31 cellular contexts compared by ENCODE assay signal in the genomic region with DNA sequence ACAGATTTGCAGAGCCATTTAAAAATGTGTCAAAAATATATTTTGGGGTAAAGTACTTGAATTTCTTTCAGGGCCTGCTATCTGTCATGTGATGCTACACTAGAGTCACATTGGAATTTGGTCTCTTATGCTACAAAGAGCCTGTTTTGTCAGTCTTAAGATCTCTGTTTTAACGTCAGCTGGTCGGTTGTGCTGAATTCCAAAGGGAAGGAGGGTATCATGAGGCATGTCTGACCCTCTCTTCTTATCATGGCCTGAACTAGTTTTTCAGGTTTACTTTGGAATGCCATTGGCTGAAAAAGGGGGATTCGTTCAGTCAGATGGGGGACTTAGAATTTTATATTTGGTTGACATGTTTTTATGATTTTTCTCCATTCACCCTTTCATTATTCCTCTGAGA.
"Had no signal": no experiment of that assay in that cellular context is flagged by ENCODE, and none has a peak within 500 bp of the region (broad histone marks: within the 10 kb centered on the region; RNA-seq: fewer than 3 reads in every experiment).

No MANE protein-coding gene starts in this region.

- DNase-seq: activated B cell treated with CpG ODN at 0.5 μM for 24 hours; activated CD4-positive, alpha-beta memory T cell treated with anti-CD3 and anti-CD28 coated beads for 36 hours; activated CD4-positive, alpha-beta T cell treated with anti-CD3 and anti-CD28 coated beads for 36 hours; activated CD4-positive, alpha-beta T cell treated with anti-CD3 and anti-CD28 coated beads, Interleukin-2, amount 10 ng/mL, durations not matched to agents 24 days and 14 days; activated CD8-positive, alpha-beta memory T cell treated with anti-CD3 and anti-CD28 coated beads, Interleukin-2, amount 10 ng/mL, durations not matched to agents 7 days and 5 days; activated CD8-positive, alpha-beta memory T cell treated with anti-CD3 and anti-CD28 coated beads, Interleukin-2, amount 50 U/mL, for 4 hours; activated CD8-positive, alpha-beta T cell treated with anti-CD3 and anti-CD28 coated beads, Interleukin-2, amount 10 ng/mL, durations not matched to agents 7 days and 5 days; activated effector memory CD4-positive, alpha-beta T cell treated with anti-CD3 and anti-CD28 coated beads, Interleukin-2, amount 50 U/mL, for 16 hours; activated naive CD4-positive, alpha-beta T cell treated with anti-CD3 and anti-CD28 coated beads for 36 hours; activated naive CD8-positive, alpha-beta T cell treated with anti-CD3 and anti-CD28 coated beads for 36 hours; activated naive CD8-positive, alpha-beta T cell treated with anti-CD3 and anti-CD28 coated beads, Interleukin-2, amount 50 U/mL, for 24 hours; activated T-cell treated with anti-CD3 and anti-CD28 coated beads, Interleukin-2, amount 50 U/mL, for 1 hour; activated T-cell treated with anti-CD3 and anti-CD28 coated beads, Interleukin-2, amount 50 U/mL, for 48 hours; adrenal gland; amygdala; aorta; body of pancreas; caudate nucleus; effector CD8-positive, alpha-beta T cell; esophagus squamous epithelium; head of caudate nucleus; T-helper 1 cell; T-helper 17 cell; T1000; WERI-Rb-1 had no signal

- H3K4me3 ChIP-seq: adrenal gland, body of pancreas, esophagus squamous epithelium had no signal

- H3K4me1 ChIP-seq: adrenal gland, body of pancreas, esophagus squamous epithelium had no signal

- H3K9me3 Mint-ChIP-seq: activated B cell treated with CpG ODN at 0.5 μM for 24 hours; activated CD4-positive, alpha-beta memory T cell treated with anti-CD3 and anti-CD28 coated beads for 36 hours; activated CD4-positive, alpha-beta T cell treated with anti-CD3 and anti-CD28 coated beads, Interleukin-2, amount 10 ng/mL, durations not matched to agents 24 days and 14 days; activated naive CD4-positive, alpha-beta T cell treated with anti-CD3 and anti-CD28 coated beads for 36 hours; activated naive CD4-positive, alpha-beta T cell treated with anti-CD3 and anti-CD28 coated beads, Interleukin-2, amount 50 U/mL, for 24 hours; activated naive CD8-positive, alpha-beta T cell treated with anti-CD3 and anti-CD28 coated beads, Interleukin-2, amount 50 U/mL, for 24 hours; activated T-helper 1 cell treated with anti-CD3 and anti-CD28 coated beads, Interleukin-12 subunit alpha, Interleukin-12 subunit beta, Interleukin-2, Interleukin-4 antibody, amounts not matched to agents 30 ng/mL and 10 ng/mL and 1 ng/mL, durations not matched to agents 14 hours and 24 hours and 36 hours; activated T-helper 2 cell treated with anti-CD3 and anti-CD28 coated beads, Interferon-gamma antibody, Interleukin-2, Interleukin-4, amounts not matched to agents 10 μg/mL and 5 μg/mL and 100 μg/mL, durations not matched to agents 14 hours and 24 hours and 36 hours; T-helper 2 cell treated with Interferon-gamma antibody and Interleukin-4, amounts not matched to agents 5 μg/mL and 100 μg/mL, for 36 hours had no signal

- ATAC-seq: activated CD4-positive, alpha-beta T cell treated with anti-CD3 and anti-CD28 coated beads for 36 hours; activated CD4-positive, CD25-positive, alpha-beta regulatory T cell treated with anti-CD3 and anti-CD28 coated beads, Interleukin-2, amount 50 U/mL, for 24 hours; activated CD8-positive, alpha-beta memory T cell treated with anti-CD3 and anti-CD28 coated beads, Interleukin-2, amount 10 ng/mL, durations not matched to agents 7 days and 5 days; activated CD8-positive, alpha-beta T cell treated with anti-CD3 and anti-CD28 coated beads, Interleukin-2, amount 10 ng/mL, durations not matched to agents 7 days and 5 days; activated naive CD8-positive, alpha-beta T cell treated with anti-CD3 and anti-CD28 coated beads, Interleukin-2, amount 50 U/mL, for 24 hours; body of pancreas; T-helper 17 cell had no signal

- H3K4me3 Mint-ChIP-seq: activated B cell treated with CpG ODN at 0.5 μM for 24 hours; activated CD4-positive, alpha-beta memory T cell treated with anti-CD3 and anti-CD28 coated beads for 36 hours; activated CD4-positive, alpha-beta T cell treated with anti-CD3 and anti-CD28 coated beads for 36 hours; activated CD4-positive, alpha-beta T cell treated with anti-CD3 and anti-CD28 coated beads, Interleukin-2, amount 10 ng/mL, durations not matched to agents 24 days and 14 days; activated CD8-positive, alpha-beta memory T cell treated with anti-CD3 and anti-CD28 coated beads, Interleukin-2, amount 10 ng/mL, durations not matched to agents 7 days and 5 days; activated CD8-positive, alpha-beta T cell treated with anti-CD3 and anti-CD28 coated beads, Interleukin-2, amount 10 ng/mL, durations not matched to agents 7 days and 5 days; activated naive CD4-positive, alpha-beta T cell treated with anti-CD3 and anti-CD28 coated beads for 36 hours; activated naive CD4-positive, alpha-beta T cell treated with anti-CD3 and anti-CD28 coated beads, Interleukin-2, amount 50 U/mL, for 24 hours; activated naive CD8-positive, alpha-beta T cell treated with anti-CD3 and anti-CD28 coated beads for 36 hours; activated naive CD8-positive, alpha-beta T cell treated with anti-CD3 and anti-CD28 coated beads, Interleukin-2, amount 50 U/mL, for 24 hours; activated T-helper 1 cell treated with anti-CD3 and anti-CD28 coated beads, Interleukin-12 subunit alpha, Interleukin-12 subunit beta, Interleukin-2, Interleukin-4 antibody, amounts not matched to agents 30 ng/mL and 10 ng/mL and 1 ng/mL, durations not matched to agents 14 hours and 24 hours and 36 hours; T-helper 17 cell; T-helper 2 cell treated with Interferon-gamma antibody and Interleukin-4, amounts not matched to agents 5 μg/mL and 100 μg/mL, for 36 hours had no signal

- H3K4me1 Mint-ChIP-seq: activated B cell treated with CpG ODN at 0.5 μM for 24 hours; activated naive CD4-positive, alpha-beta T cell treated with anti-CD3 and anti-CD28 coated beads, Interleukin-2, amount 50 U/mL, for 24 hours had no signal

- H3K27me3 Mint-ChIP-seq: activated B cell treated with CpG ODN at 0.5 μM for 24 hours; activated CD4-positive, alpha-beta T cell treated with anti-CD3 and anti-CD28 coated beads, Interleukin-2, amount 10 ng/mL, durations not matched to agents 24 days and 14 days; T-helper 17 cell had no signal

- H3K9me3 ChIP-seq: adrenal gland, body of pancreas, esophagus squamous epithelium had no signal

- H3K27ac ChIP-seq: adrenal gland, body of pancreas, epithelial cell of prostate, esophagus squamous epithelium, WERI-Rb-1 had no signal

- H3K36me3 Mint-ChIP-seq: activated CD4-positive, alpha-beta memory T cell treated with anti-CD3 and anti-CD28 coated beads for 36 hours; activated naive CD4-positive, alpha-beta T cell treated with anti-CD3 and anti-CD28 coated beads, Interleukin-2, amount 50 U/mL, for 24 hours; activated naive CD8-positive, alpha-beta T cell treated with anti-CD3 and anti-CD28 coated beads for 36 hours had no signal

- H3K36me3 ChIP-seq: adrenal gland, esophagus squamous epithelium, WERI-Rb-1 had no signal

- H3K27me3 ChIP-seq: adrenal gland, body of pancreas, esophagus squamous epithelium had no signal

- H3K27ac Mint-ChIP-seq: activated B cell treated with CpG ODN at 0.5 μM for 24 hours; activated CD4-positive, alpha-beta memory T cell treated with anti-CD3 and anti-CD28 coated beads for 36 hours; activated CD4-positive, alpha-beta T cell treated with anti-CD3 and anti-CD28 coated beads for 36 hours; activated CD4-positive, alpha-beta T cell treated with anti-CD3 and anti-CD28 coated beads, Interleukin-2, amount 10 ng/mL, durations not matched to agents 24 days and 14 days; activated CD8-positive, alpha-beta memory T cell treated with anti-CD3 and anti-CD28 coated beads, Interleukin-2, amount 10 ng/mL, durations not matched to agents 7 days and 5 days; activated CD8-positive, alpha-beta T cell treated with anti-CD3 and anti-CD28 coated beads, Interleukin-2, amount 10 ng/mL, durations not matched to agents 7 days and 5 days; activated naive CD4-positive, alpha-beta T cell treated with anti-CD3 and anti-CD28 coated beads for 36 hours; activated naive CD4-positive, alpha-beta T cell treated with anti-CD3 and anti-CD28 coated beads, Interleukin-2, amount 50 U/mL, for 24 hours; activated naive CD8-positive, alpha-beta T cell treated with anti-CD3 and anti-CD28 coated beads for 36 hours; activated naive CD8-positive, alpha-beta T cell treated with anti-CD3 and anti-CD28 coated beads, Interleukin-2, amount 50 U/mL, for 24 hours; activated T-helper 1 cell treated with anti-CD3 and anti-CD28 coated beads, Interleukin-12 subunit alpha, Interleukin-12 subunit beta, Interleukin-2, Interleukin-4 antibody, amounts not matched to agents 30 ng/mL and 10 ng/mL and 1 ng/mL, durations not matched to agents 14 hours and 24 hours and 36 hours; activated T-helper 2 cell treated with anti-CD3 and anti-CD28 coated beads, Interferon-gamma antibody, Interleukin-2, Interleukin-4, amounts not matched to agents 10 μg/mL and 5 μg/mL and 100 μg/mL, durations not matched to agents 14 hours and 24 hours and 36 hours; T-helper 17 cell; T-helper 2 cell treated with Interferon-gamma antibody and Interleukin-4, amounts not matched to agents 5 μg/mL and 100 μg/mL, for 36 hours had no signal
